In genomic region chr1:15430787-15431570, GRCh38 we compare ENCODE assay signal across 9 cellular contexts. TPM values are rescaled to one million over a fixed set of nuclear protein-coding genes. Genes with fewer than 3 reads are reported as not detected.
DNase-seq lines count a peak whose midpoint lies in the region; FAIRE-seq and TF ChIP-seq lines count a peak whose summit lies in the region.
"Had no signal": no experiment of that assay in that cellular context is flagged by ENCODE, and none has a peak within 500 bp of the region (broad histone marks: within the 10 kb centered on the region; RNA-seq: fewer than 3 reads in every experiment).

No MANE protein-coding gene starts in this region.

- FAIRE-seq in HTR-8/SVneo (lab: Jason Lieb, UNC): peak; percentile 77
- FAIRE-seq in kidney (lab: Jason Lieb, UNC): no peak

- H3K4me1 ChIP-seq in kidney (ENCODE audit: control insufficient read depth in 1 of 2, insufficient read depth in 1 of 2, low read depth in 1 of 2, low read length in 2 of 2): no peaks in the 10 kb centered on the region

- TF ChIP-seq CTCF in brain microvascular endothelial cell (IDR thresholded peaks at IDR 0.05; ENCODE audit: low read depth, low read length, missing control alignments) (peak; percentile 96), kidney (IDR thresholded peaks at IDR 0.05; ENCODE audit: borderline replicate concordance, extremely low read depth, insufficient read depth) (peak; percentile 96)

- in situ Hi-C loops in brain microvascular endothelial cell (cut with HindIII; ENCODE audit: low pct_ligation_motif_present, low sequenced_read_pairs): no loop called here

- H3K4me3 ChIP-seq in brain microvascular endothelial cell (ENCODE audit: low read depth, low read length): no peak overlapping the region
- H3K4me3 ChIP-seq in kidney (ENCODE audit: low read length in 2 of 2): no peak overlapping the region

- intact Hi-C loops in kidney (cut with DNase I): loop anchor here (5.0 kb wide), 1 partner anchor 109 kb away; no protein-coding TSS in a partner anchor

- H3K27ac ChIP-seq in brain microvascular endothelial cell: no peak overlapping the region
- no peak overlapping the region for H3K27ac ChIP-seq in kidney (ENCODE audit: low read depth in 2 of 2, low read length in 2 of 2)

- H3K27me3 ChIP-seq in brain microvascular endothelial cell (replicated peaks): no peaks in the 10 kb centered on the region

- no peaks in the 10 kb centered on the region for H3K36me3 ChIP-seq in brain microvascular endothelial cell (replicated peaks)
- peaks cover 0 to 4% of the 10 kb centered on the region in 2 donors for H3K36me3 ChIP-seq in kidney (ENCODE audit: control insufficient read depth in 1 of 2, insufficient read depth in 2 of 2, low read length in 2 of 2)

- H3K9ac ChIP-seq in kidney (ENCODE audit: low read length in 2 of 2): no peak overlapping the region

- DNase-seq in DMS53 treated with DMSO at 0.1 percent for 48 hours (lab: John Stamatoyannopoulos, UW; ENCODE audit: unreplicated experiment) (peak; percentile 19), HTR-8/SVneo (ENCODE audit: insufficient read length, low spot score) (peak; percentile 61), UCSD-AML1 (lab: John Stamatoyannopoulos, UW; ENCODE audit: unreplicated experiment) (peak; percentile 70), brain microvascular endothelial cell (peak; percentile 58), kidney (no peak), NCI-H774 (lab: John Stamatoyannopoulos, UW) (no peak), NCI-H1048 (lab: John Stamatoyannopoulos, UW) (no peak)
- DNase-seq in stimulated activated CD4-positive, alpha-beta T cell treated with anti-CD3 and anti-CD28 coated beads, Interleukin-2, amount 100 ng/mL, for 24 hours: peak; percentile 82 to 87

- H3K9me3 ChIP-seq in kidney (ENCODE audit: control insufficient read depth in 1 of 2, low read length in 2 of 2): no peaks in the 10 kb centered on the region

RNA-seq across cellular contexts. Expression of gene CTRC, which starts 7.3 kb away (rescaled TPM):
- 0.44 TPM for total RNA-seq in kidney
- polyA plus RNA-seq in kidney (ENCODE audit: insufficient read depth, low read depth, low replicate concordance): not detected
- total RNA-seq: activated CD8-positive, alpha-beta memory T cell treated with anti-CD3 and anti-CD28 coated beads for 36 hours had no signal

RNA-seq across cellular contexts. Expression of gene EFHD2, which starts 21.3 kb away (rescaled TPM):
- total RNA-seq in kidney: 37.5 TPM
- polyA plus RNA-seq in kidney (ENCODE audit: insufficient read depth, low read depth, low replicate concordance): 20.2 TPM

RNA-seq across cellular contexts. Expression of gene CELA2A, which starts 25.6 kb away (rescaled TPM):
- total RNA-seq in kidney: not detected
- not detected for polyA plus RNA-seq in kidney (ENCODE audit: insufficient read depth, low read depth, low replicate concordance)
- total RNA-seq: activated CD8-positive, alpha-beta memory T cell treated with anti-CD3 and anti-CD28 coated beads for 36 hours had no signal

RNA-seq across cellular contexts. Expression of gene CELA2B, which starts 44.9 kb away (rescaled TPM):
- not detected for total RNA-seq in kidney
- polyA plus RNA-seq in kidney (ENCODE audit: insufficient read depth, low read depth, low replicate concordance): not detected
- total RNA-seq: activated CD8-positive, alpha-beta memory T cell treated with anti-CD3 and anti-CD28 coated beads for 36 hours had no signal

Comparison
In these comparisons a context has a peak if more than half of its experiments do, and no peak if none do; other contexts are left out.
1. DNase-seq: peak in DMS53 treated with DMSO at 0.1 percent for 48 hours (single experiment), HTR-8/SVneo (single experiment), UCSD-AML1 (single experiment), brain microvascular endothelial cell (single experiment) and stimulated activated CD4-positive, alpha-beta T cell treated with anti-CD3 and anti-CD28 coated beads, Interleukin-2, amount 100 ng/mL, for 24 hours (2 of 2); none in kidney (single experiment), NCI-H774 (single experiment) and NCI-H1048 (single experiment).